ENCODE assay signal across 8 cellular contexts in the genomic region with DNA sequence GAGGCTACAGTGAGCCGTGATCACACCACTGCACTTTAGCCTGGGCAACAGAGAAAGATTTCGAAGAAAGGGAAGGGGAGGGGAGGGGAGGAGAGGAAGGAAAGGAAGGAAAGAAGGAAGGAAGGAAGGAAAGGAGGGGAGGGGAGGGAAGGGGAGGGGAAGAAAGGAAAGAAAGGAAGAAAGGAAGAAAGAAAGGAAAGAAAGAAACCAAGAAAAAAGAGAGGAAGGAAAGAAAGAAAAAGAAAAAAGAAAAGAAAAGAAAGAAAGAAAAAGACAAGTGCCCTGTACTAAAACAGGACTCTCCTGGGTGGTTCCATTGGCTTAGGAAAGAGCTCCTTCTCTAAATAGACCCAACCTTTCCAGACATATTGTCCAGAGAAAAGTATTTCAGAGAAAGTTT.
"Had no signal": no experiment of that assay in that cellular context is flagged by ENCODE, and none has a peak within 500 bp of the region (broad histone marks: within the 10 kb centered on the region; RNA-seq: fewer than 3 reads in every experiment).

No MANE protein-coding gene starts in this region.

- ATAC-seq: HCT116 had no signal

- H3K4me3 ChIP-seq: GM23248, HAP-1 had no signal

- H2AFZ ChIP-seq: GM23248 had no signal

- H3K27ac ChIP-seq: GM23248, HL-60 had no signal

- H3K9me3 ChIP-seq: HAP-1 had no signal

- H3K9ac ChIP-seq: GM23248 had no signal

- H3K36me3 ChIP-seq: HAP-1 had no signal

- DNase-seq: GM23248, GOT3, H7, IMR-90, KBM-7 had no signal
